11 cellular contexts compared by ENCODE assay signal in genomic region chr3:143157957-143158548, GRCh38. TPM values are rescaled to one million over a fixed set of nuclear protein-coding genes. Genes with fewer than 3 reads are reported as not detected.
DNase-seq lines count a peak whose midpoint lies in the region; ATAC-seq and TF ChIP-seq lines count a peak whose summit lies in the region.
"Had no signal": no experiment of that assay in that cellular context is flagged by ENCODE, and none has a peak within 500 bp of the region (broad histone marks: within the 10 kb centered on the region; RNA-seq: fewer than 3 reads in every experiment).

No MANE protein-coding gene starts in this region.

- no peaks in the 10 kb centered on the region for H3K27me3 ChIP-seq in psoas muscle (ENCODE audit: insufficient read depth in 3 of 3, low read length in 2 of 3)

- ATAC-seq in activated CD4-positive, CD25-positive, alpha-beta regulatory T cell treated with anti-CD3 and anti-CD28 coated beads, Interleukin-2, amount 50 U/mL, for 24 hours, result peak; percentile 88 to 92
- ATAC-seq in HG03460 (IDR thresholded peaks at IDR 0.05; ENCODE audit: unreplicated experiment), result peak; percentile 54
- ATAC-seq in psoas muscle, result peak; percentile 84 to 88 (median 85)

- H3K36me3 ChIP-seq in HEK293 (ENCODE audit: control insufficient read depth in 2 of 2, insufficient read depth in 1 of 2, low read length in 2 of 2) (no peaks in the 10 kb centered on the region), psoas muscle (ENCODE audit: insufficient read depth in 1 of 2, low read depth in 1 of 2) (no peaks in the 10 kb centered on the region)

- H3K27ac ChIP-seq in HEK293 (ENCODE audit: extremely low read depth, low read depth, low read length) (no peak overlapping the region), psoas muscle (peak overlapping the region; percentile 70)

- H3K9me3 ChIP-seq in HEK293 (ENCODE audit: control insufficient read depth, insufficient read depth, low read depth, low read length) (no peaks in the 10 kb centered on the region), psoas muscle (no peaks in the 10 kb centered on the region)

- DNase-seq in activated CD4-positive, CD25-positive, alpha-beta regulatory T cell treated with anti-CD3 and anti-CD28 coated beads, Interleukin-2, amount 50 U/mL, for 72 hours, result no peak
- DNase-seq in psoas muscle (no peak), SHP77 (lab: John Stamatoyannopoulos, UW) (no peak), 8988T (no peak)
- DNase-seq in activated effector memory CD4-positive, alpha-beta T cell treated with anti-CD3 and anti-CD28 coated beads, Interleukin-2, amount 50 U/mL, for 16 hours, result no peak
- DNase-seq: ACHN; MM.1S; stimulated activated CD4-positive, alpha-beta T cell treated with anti-CD3 and anti-CD28 coated beads, Interleukin-1b, Interleukin-23, amount 100 ng/mL, for 48 hours had no signal

- H3K4me1 ChIP-seq in HEK293 (ENCODE audit: control insufficient read depth, insufficient read depth, low read length) (no peaks in the 10 kb centered on the region), psoas muscle (peaks cover 3% of the 10 kb centered on the region)

- H3K4me3 ChIP-seq in HEK293 (ENCODE audit: low read depth, low read length) (no peak overlapping the region), psoas muscle (no peak overlapping the region)

- POLR2A ChIA-PET in HEK293 (lab: Yijun Ruan, JAX), result no interaction called here

- CTCF ChIA-PET in HEK293 (lab: Yijun Ruan, JAX), result interaction anchor here (0.7 to 1.0 kb wide), 3 partner anchors 10 to 1376 kb away, joined by 3 to 4 read pairs (median 3); no protein-coding TSS in a partner anchor

- TF ChIP-seq CTCF in HEK293 (tag by site-specific recombination; IDR thresholded peaks at IDR 0.05) (no peak), psoas muscle (IDR thresholded peaks at IDR 0.05) (no peak)

- intact Hi-C loops in psoas muscle (cut with DNase I), result no loop called here

TF ChIP-seq in HEK293, 187 proteins besides CTCF, POLR2A, EP300 and RAD21:
- TF ChIP-seq ZIC2 (tag by site-specific recombination; IDR thresholded peaks at IDR 0.05) (no peak), HIC1 (tag by site-specific recombination; IDR thresholded peaks at IDR 0.05) (no peak), ZNF274 (IDR thresholded peaks at IDR 0.05; ENCODE audit: low read length) (no peak), ZNF274 (tag by site-specific recombination; IDR thresholded peaks at IDR 0.05; ENCODE audit: borderline replicate concordance) (no peak), OVOL3 (tag by site-specific recombination; IDR thresholded peaks at IDR 0.05) (no peak), TSHZ1 (tag by site-specific recombination; IDR thresholded peaks at IDR 0.05; ENCODE audit: borderline replicate concordance) (0 out of 2 replicates have a peak, but pooled peaks have one; percentile 14), ZBTB17 (tag by site-specific recombination; IDR thresholded peaks at IDR 0.05) (no peak), ZEB2 (tag by site-specific recombination; IDR thresholded peaks at IDR 0.05) (no peak), ZXDB (tag by site-specific recombination; IDR thresholded peaks at IDR 0.05) (no peak), ZNF549 (tag by site-specific recombination; IDR thresholded peaks at IDR 0.05) (no peak), RBAK (tag by site-specific recombination; IDR thresholded peaks at IDR 0.05) (no peak), ZNF629 (tag by site-specific recombination; IDR thresholded peaks at IDR 0.05) (peak; percentile 77), ZNF366 (tag by site-specific recombination; conservative IDR thresholded peaks at IDR 0.05) (peak; percentile 65), YY1 (tag by site-specific recombination; IDR thresholded peaks at IDR 0.05) (no peak), SP2 (tag by site-specific recombination; IDR thresholded peaks at IDR 0.05) (0 out of 2 replicates have a peak, but pooled peaks have one; percentile 15), ZNF639 (tag by site-specific recombination; IDR thresholded peaks at IDR 0.05) (no peak), ZBTB6 (tag by site-specific recombination; IDR thresholded peaks at IDR 0.05) (no peak), ZFP41 (tag by site-specific recombination; IDR thresholded peaks at IDR 0.05; ENCODE audit: borderline replicate concordance) (no peak), ZNF37A (tag by site-specific recombination; IDR thresholded peaks at IDR 0.05) (no peak), ZNF48 (tag by site-specific recombination; IDR thresholded peaks at IDR 0.05) (no peak), ATF2 (tag by site-specific recombination; IDR thresholded peaks at IDR 0.05; ENCODE audit: low read depth) (peak; percentile 80), ZFP37 (tag by site-specific recombination; IDR thresholded peaks at IDR 0.05) (peak; percentile 33; the same call in 1 of the 2 replicates)

RNA-seq across cellular contexts. Expression of gene CHST2, which starts 38.5 kb away (rescaled TPM):
- 1 to 10 TPM; 1.1 to 2.1 (median 1.8) TPM for total RNA-seq in psoas muscle
- polyA plus RNA-seq in psoas muscle, result 1 to 10 TPM in 2 of 3 donors, under 1 TPM in 1; 0.64 to 2.9 (median 1.4) TPM
